1 cellular context compared by ENCODE assay signal in the genomic region with DNA sequence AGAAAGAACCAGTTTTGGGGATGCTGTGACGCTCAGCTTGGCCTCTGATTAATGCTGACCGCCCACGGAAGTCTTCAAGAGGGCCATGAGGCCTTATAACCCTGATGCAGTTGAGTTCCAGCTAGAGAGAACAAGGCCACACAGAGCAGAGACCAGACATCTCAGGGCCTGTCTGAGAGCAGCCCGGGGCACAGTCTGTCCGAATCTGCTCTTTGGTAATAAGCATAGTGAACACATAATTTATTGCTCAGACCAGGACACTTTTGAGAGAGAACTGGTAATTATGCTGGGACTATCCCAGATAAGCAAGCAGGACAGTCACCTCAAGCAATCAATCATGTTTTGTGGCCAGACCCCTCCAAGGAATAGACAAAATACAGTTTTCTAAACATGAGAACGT.
TF ChIP-seq lines count a peak whose summit lies in the region.

No MANE protein-coding gene starts in this region.

TF ChIP-seq in SK-N-SH treated with all-trans-retinoic acid at 6 μM for 48 hours, 23 proteins besides CTCF, POLR2A, EP300 and RAD21 (continued from another document):
- TF ChIP-seq TSHZ2 (CRISPR knock-in tag; IDR thresholded peaks at IDR 0.05): peak; percentile 100
- peak; percentile 86 for TF ChIP-seq PPARA (CRISPR knock-in tag; IDR thresholded peaks at IDR 0.05; ENCODE audit: borderline replicate concordance)
- no peak for TF ChIP-seq GLIS3 (CRISPR knock-in tag; IDR thresholded peaks at IDR 0.05)
- peak; percentile 62 for TF ChIP-seq ZNF70 (CRISPR knock-in tag; IDR thresholded peaks at IDR 0.05)
- peak; percentile 72; the same call in 1 of the 2 replicates for TF ChIP-seq ZNF565 (CRISPR knock-in tag; conservative IDR thresholded peaks at IDR 0.05; ENCODE audit: low read depth)
- TF ChIP-seq CSRNP3 (CRISPR knock-in tag; IDR thresholded peaks at IDR 0.05): 0 out of 2 replicates have a peak, but pooled peaks have one; percentile 47
- no peak for TF ChIP-seq RARB (CRISPR knock-in tag; IDR thresholded peaks at IDR 0.05)
